12 cellular contexts compared by ENCODE assay signal in the genomic region with DNA sequence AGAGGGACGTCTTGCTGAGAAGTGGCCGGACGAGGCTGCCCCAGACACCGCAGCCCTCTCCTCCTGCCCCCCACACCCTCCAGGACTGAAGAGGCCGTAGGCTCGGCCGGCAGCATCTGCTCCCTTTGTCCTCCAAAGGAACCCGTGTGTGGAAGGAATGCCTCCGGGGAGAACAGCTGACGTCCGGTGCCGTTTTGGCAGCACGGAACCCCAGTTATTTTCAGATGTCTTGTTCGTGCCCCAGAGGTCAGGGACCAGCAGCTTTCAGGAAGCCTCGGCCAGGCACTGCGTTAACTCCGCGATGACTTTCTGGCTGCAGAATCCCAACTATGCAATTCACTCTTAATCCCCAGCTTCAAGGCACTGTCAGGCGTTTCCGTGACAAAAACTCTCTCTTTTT. TPM values are rescaled to one million over a fixed set of nuclear protein-coding genes. Genes with fewer than 3 reads are reported as not detected.
DNase-seq lines count a peak whose midpoint lies in the region; ATAC-seq, FAIRE-seq and TF ChIP-seq lines count a peak whose summit lies in the region.
"Had no signal": no experiment of that assay in that cellular context is flagged by ENCODE, and none has a peak within 500 bp of the region (broad histone marks: within the 10 kb centered on the region; RNA-seq: fewer than 3 reads in every experiment).

No MANE protein-coding gene starts in this region.

- peak overlapping the region; percentile 81 for H3K27ac Mint-ChIP-seq in neural crest cell (ENCODE audit: unreplicated experiment)

- peaks cover 2% of the 10 kb centered on the region for H3K36me3 Mint-ChIP-seq in neural crest cell (ENCODE audit: low read depth)

- no peak for TF ChIP-seq CTCF in BJ (IDR thresholded peaks at IDR 0.05; ENCODE audit: insufficient read depth, low read depth, low read length)
- TF ChIP-seq CTCF in neural crest cell (conservative IDR thresholded peaks at IDR 0.05) = no peak

- FAIRE-seq in urothelium cell line (lab: Jason Lieb, UNC) = no peak

- H3K36me3 ChIP-seq in BJ (ENCODE audit: control insufficient read depth, insufficient read depth, low read length) = no peaks in the 10 kb centered on the region

- peak overlapping the region; percentile 78 for H3K4me3 Mint-ChIP-seq in neural crest cell

- CTCF ChIA-PET in BJ (lab: Yijun Ruan, JAX) = no interaction called here

- peaks cover 23% of the 10 kb centered on the region for H3K4me1 Mint-ChIP-seq in neural crest cell

- peak overlapping the region; percentile 19; the same call in 1 of the 2 replicates for H3K4me3 ChIP-seq in BJ (ENCODE audit: low read depth, low read length)
- H3K4me3 ChIP-seq: lung had no signal

- H3K9me3 Mint-ChIP-seq in neural crest cell = no peaks in the 10 kb centered on the region

- H3K27me3 Mint-ChIP-seq in neural crest cell (ENCODE audit: low read depth) = no peaks in the 10 kb centered on the region

- H3K27me3 ChIP-seq in BJ (ENCODE audit: control insufficient read depth, insufficient read depth, low read length) = no peaks in the 10 kb centered on the region

- no peak for ATAC-seq in GM21381 (IDR thresholded peaks at IDR 0.05; ENCODE audit: unreplicated experiment)

- DNase-seq in BJ (ENCODE audit: low read depth) = peak; percentile 94
- peak; percentile 1 for DNase-seq in RPMI8226
- DNase-seq in fibroblast of the conjunctiva (ENCODE audit: low read depth) = peak; percentile 37
- DNase-seq in neural crest cell (ENCODE audit: low read depth, low spot score) = peak; percentile 47
- DNase-seq in urothelium cell line (ENCODE audit: low spot score) = no peak
- no peak for DNase-seq in pons (ENCODE audit: low spot score)
- DNase-seq in Ammon's horn (ENCODE audit: low spot score) = no peak
- DNase-seq: NCI-H1048; retina; stimulated activated CD8-positive, alpha-beta memory T cell treated with anti-CD3 and anti-CD28 coated beads, Interleukin-4, amount 100 ng/mL, for 48 hours had no signal

- POLR2A ChIA-PET in BJ (lab: Charles Lee) = no interaction called here

RNA-seq across cellular contexts. Expression of gene PPP2R3B, which starts 10.9 kb away (rescaled TPM):
- polyA plus RNA-seq in BJ (2011; rRNA removed) = 8.6 and 14.9 TPM in 2 replicates
- polyA minus RNA-seq in BJ (2011; rRNA and poly(A)+ RNA removed) = 13.0 and 17.8 TPM in 2 replicates
- 88.4 and 96.5 TPM in 2 replicates for total RNA-seq in neural crest cell

Comparison
In these comparisons a context has a peak if more than half of its experiments do, and no peak if none do; other contexts are left out.
1. DNase-seq: peak in BJ (single experiment), RPMI8226 (single experiment), fibroblast of the conjunctiva (single experiment) and neural crest cell (single experiment); none in urothelium cell line (single experiment), pons (single experiment) and Ammon's horn (single experiment).